ENCODE assay signal across 8 cellular contexts in genomic region chr17:65785109-65785508, GRCh38.
DNase-seq lines count a peak whose midpoint lies in the region; FAIRE-seq and TF ChIP-seq lines count a peak whose summit lies in the region.

No MANE protein-coding gene starts in this region.

- H3K4me3 ChIP-seq in AG09309 (ENCODE audit: control insufficient read depth, low read depth, low read length) (no peak overlapping the region), endothelial cell of umbilical vein (replicated peaks in 1 of 3; ENCODE audit: insufficient read depth in 1 of 3, low read depth in 1 of 3, low read length in 3 of 3) (no peak overlapping the region), mesodermal cell (ENCODE audit: extremely low read depth, insufficient read depth, low read length, poor library complexity, severe bottlenecking) (no peak overlapping the region), Karpas-422 (ENCODE audit: low read length) (no peak overlapping the region)

- peak; percentile 89 for DNase-seq in AG09309 (ENCODE audit: low read depth)
- peak; percentile 59 for DNase-seq in NCI-H460 (ENCODE audit: extremely low read depth, low read depth)
- DNase-seq in endothelial cell of umbilical vein (ENCODE audit: low read depth, low spot score): peak; percentile 95
- no peak for DNase-seq in NCI-H2171 (lab: John Stamatoyannopoulos, UW)
- DNase-seq in effector CD8-positive, alpha-beta T cell (lab: John Stamatoyannopoulos, UW): no peak
- no peak for DNase-seq in NCI-H1930 (lab: John Stamatoyannopoulos, UW)
- DNase-seq in Karpas-422: no peak

- CTCF ChIA-PET in endothelial cell of umbilical vein (lab: Charles Lee): interaction anchor here (1.0 to 1.1 kb wide), 2 partner anchors 10 kb away, joined by 4 to 7 read pairs; no protein-coding TSS in a partner anchor

- no peak for TF ChIP-seq POLR2A in endothelial cell of umbilical vein (IDR thresholded peaks at IDR 0.05; ENCODE audit: low read depth, low read length)

- H4K20me1 ChIP-seq in endothelial cell of umbilical vein (replicated peaks; ENCODE audit: control insufficient read depth, extremely low read depth, insufficient read depth, low read length): no peaks in the 10 kb centered on the region
- H4K20me1 ChIP-seq in Karpas-422 (ENCODE audit: insufficient read depth, low read depth, low read length): no peaks in the 10 kb centered on the region

- no CpG with 5 or more reads among the region's 1 CpG for WGBS in mesodermal cell (ENCODE audit: insufficient coverage in 2 of 2), 2 experiments

- H3K4me1 ChIP-seq in endothelial cell of umbilical vein (ENCODE audit: control insufficient read depth, extremely low read depth, insufficient read depth, low read length) (peaks cover 16% of the 10 kb centered on the region), mesodermal cell (ENCODE audit: control insufficient read depth, insufficient read depth, low read length, poor library complexity, severe bottlenecking) (peaks cover 10% of the 10 kb centered on the region), Karpas-422 (ENCODE audit: low read length) (no peaks in the 10 kb centered on the region)

- peak overlapping the region; percentile 58 for H3K27ac ChIP-seq in endothelial cell of umbilical vein (ENCODE audit: insufficient read depth, low read depth, low read length)
- peak overlapping the region; percentile 68 for H3K27ac ChIP-seq in mesodermal cell (ENCODE audit: low read depth, low read length, severe bottlenecking)
- no peak overlapping the region for H3K27ac ChIP-seq in Karpas-422 (ENCODE audit: low read length)

- no peaks in the 10 kb centered on the region for H3K79me2 ChIP-seq in endothelial cell of umbilical vein (ENCODE audit: control insufficient read depth, insufficient read depth, low read length)
- H3K79me2 ChIP-seq in Karpas-422 (ENCODE audit: low read length): no peaks in the 10 kb centered on the region

- H3K9me2 ChIP-seq in Karpas-422 (replicated peaks; ENCODE audit: insufficient read depth, low read length): no peaks in the 10 kb centered on the region

- POLR2A ChIA-PET in endothelial cell of umbilical vein (lab: Charles Lee): no interaction called here

- H3K27me3 ChIP-seq in endothelial cell of umbilical vein (ENCODE audit: control insufficient read depth in 2 of 2, insufficient read depth in 2 of 2, low read length in 2 of 2) (no peaks in the 10 kb centered on the region), Karpas-422 (ENCODE audit: low read length) (no peaks in the 10 kb centered on the region)

- H3K9me1 ChIP-seq in endothelial cell of umbilical vein (replicated peaks; ENCODE audit: control insufficient read depth, extremely low read depth, insufficient read depth, low read length): no peaks in the 10 kb centered on the region

- peak overlapping the region; percentile 66 for H3K4me2 ChIP-seq in endothelial cell of umbilical vein (ENCODE audit: insufficient read depth, low read length)
- no peak overlapping the region for H3K4me2 ChIP-seq in Karpas-422 (ENCODE audit: low read depth, low read length, poor library complexity, severe bottlenecking)

- H3K9ac ChIP-seq in endothelial cell of umbilical vein (replicated peaks; ENCODE audit: extremely low read depth, insufficient read depth, low read length) (no peak overlapping the region), Karpas-422 (ENCODE audit: low read length) (no peak overlapping the region)

- intact Hi-C loops in endothelial cell of umbilical vein (cut with micrococcal nuclease): no loop called here

- no peak for TF ChIP-seq CTCF in AG09309 (IDR thresholded peaks at IDR 0.05; ENCODE audit: control insufficient read depth, insufficient read depth, low read depth, low read length, missing control alignments)
- TF ChIP-seq CTCF in endothelial cell of umbilical vein (IDR thresholded peaks at IDR 0.05; ENCODE audit: extremely low read depth in 1 of 2, insufficient read depth in 1 of 2, low read depth in 1 of 2, low read length in 2 of 2): no peak

- H2AFZ ChIP-seq in endothelial cell of umbilical vein (ENCODE audit: low read depth, low read length) (peak overlapping the region; percentile 48), Karpas-422 (ENCODE audit: low read length) (no peak overlapping the region)

- no TSS peak for BruUV-seq in endothelial cell of umbilical vein (replicated peaks; lab: Mats Ljungman, UMichigan)

- FAIRE-seq in endothelial cell of umbilical vein (lab: Jason Lieb, UNC): peak; percentile 90

- H3K9me3 ChIP-seq in endothelial cell of umbilical vein (replicated peaks; ENCODE audit: control insufficient read depth, insufficient read depth, low read length): no peaks in the 10 kb centered on the region
- H3K9me3 ChIP-seq in mesodermal cell (ENCODE audit: control insufficient read depth, low read length): no peaks in the 10 kb centered on the region
- H3K9me3 ChIP-seq in Karpas-422 (ENCODE audit: low read length): no peaks in the 10 kb centered on the region

- dilution Hi-C loops in endothelial cell of umbilical vein (cut with MboI; ENCODE audit: extremely low pct_ligation_motif_present, low sequenced_read_pairs): no loop called here

- H3K36me3 ChIP-seq in endothelial cell of umbilical vein (ENCODE audit: control insufficient read depth in 2 of 2, extremely low read depth in 1 of 2, insufficient read depth in 2 of 2, low read length in 2 of 2) (no peaks in the 10 kb centered on the region), mesodermal cell (ENCODE audit: control insufficient read depth, insufficient read depth, low read length) (no peaks in the 10 kb centered on the region), Karpas-422 (ENCODE audit: insufficient read depth, low read length) (no peaks in the 10 kb centered on the region)

TF ChIP-seq in endothelial cell of umbilical vein, 7 proteins besides CTCF, POLR2A, EP300 and RAD21:
- peak; percentile 60 for TF ChIP-seq FOS (IDR thresholded peaks at IDR 0.05; ENCODE audit: borderline replicate concordance, insufficient read depth, low read length)
- TF ChIP-seq EZH2 (IDR thresholded peaks at IDR 0.05; ENCODE audit: borderline replicate concordance, low read depth, low read length, severe bottlenecking): no peak
- peak; percentile 62 for TF ChIP-seq JUN (IDR thresholded peaks at IDR 0.05; ENCODE audit: borderline replicate concordance, insufficient read depth, insufficient read length, low read depth)

Comparison
In these comparisons a context has a peak if more than half of its experiments do, and no peak if none do; other contexts are left out.
1. DNase-seq: peak in AG09309 (single experiment), NCI-H460 (single experiment) and endothelial cell of umbilical vein (single experiment); none in NCI-H2171 (single experiment), effector CD8-positive, alpha-beta T cell (single experiment), NCI-H1930 (0 of 2) and Karpas-422 (single experiment).